In genomic region chr6:121285041-121285440, GRCh38 we compare ENCODE assay signal across 1 cellular context.
TF ChIP-seq lines count a peak whose summit lies in the region.

No MANE protein-coding gene starts in this region.

TF ChIP-seq in WTC11, 78 proteins besides CTCF, POLR2A, EP300 and RAD21 (continued from another document):
- TF ChIP-seq AR (CRISPR knock-in tag; IDR thresholded peaks at IDR 0.05) (no peak), ZNF671 (CRISPR knock-in tag; IDR thresholded peaks at IDR 0.05) (no peak), ZNF416 (CRISPR knock-in tag; IDR thresholded peaks at IDR 0.05) (no peak), NR3C1 (CRISPR knock-in tag; conservative IDR thresholded peaks at IDR 0.05; ENCODE audit: low read depth) (no peak), USF1 (CRISPR knock-in tag; IDR thresholded peaks at IDR 0.05) (no peak)
